ENCODE assay signal across 9 cellular contexts in genomic region chr17:16415031-16415924, GRCh38. TPM values are rescaled to one million over a fixed set of nuclear protein-coding genes. Genes with fewer than 3 reads are reported as not detected.
A peak's percentile ranks its signal among the peaks of the same experiment; 100 is the strongest.
DNase-seq lines count a peak whose midpoint lies in the region; ATAC-seq and TF ChIP-seq lines count a peak whose summit lies in the region.
"Had no signal": no experiment of that assay in that cellular context is flagged by ENCODE, and none has a peak within 500 bp of the region (broad histone marks: within the 10 kb centered on the region; RNA-seq: fewer than 3 reads in every experiment).

Gene TRPV2 (plus strand): TSS chr17:16415571. CDS start chr17:16417669, 2,098 bp downstream.

- peak within 1 kb of the TSS; percentile 41; the same call in 1 of the 2 replicates for H3K9ac ChIP-seq in ES-I3 (ENCODE audit: low read depth, low read length)

- H3K4me1 Mint-ChIP-seq in stimulated activated memory B cell treated with anti-CD40 and anti-IgM and Interleukin-4, amounts not matched to agents 10 μg/mL and 1 μg/mL and 100 μg/mL, for 72 hours: peaks cover 55% of the 10 kb centered on the region

- POLR2A ChIA-PET in HEK293 (lab: Yijun Ruan, JAX): interaction anchor here (0.5 to 1.7 kb wide), 3 partner anchors 23 to 34 kb away, joined by 4 read pairs; partner anchors contain the start of gene UBB

- H3K27ac Mint-ChIP-seq in stimulated activated memory B cell treated with anti-CD40 and anti-IgM and Interleukin-4, amounts not matched to agents 10 μg/mL and 1 μg/mL and 100 μg/mL, for 72 hours: peak within 1 kb of the TSS; percentile 95

- no peak; the same call in 1 of the 2 replicates for TF ChIP-seq CTCF in HEK293 (tag by site-specific recombination; IDR thresholded peaks at IDR 0.05)
- TF ChIP-seq CTCF in astrocyte of the spinal cord (IDR thresholded peaks at IDR 0.05; ENCODE audit: low read depth, low read length): no peak

- no peaks in the 10 kb centered on the region for H3K27me3 Mint-ChIP-seq in stimulated activated memory B cell treated with anti-CD40 and anti-IgM and Interleukin-4, amounts not matched to agents 10 μg/mL and 1 μg/mL and 100 μg/mL, for 72 hours

- H3K4me3 Mint-ChIP-seq in stimulated activated memory B cell treated with anti-CD40 and anti-IgM and Interleukin-4, amounts not matched to agents 10 μg/mL and 1 μg/mL and 100 μg/mL, for 72 hours: peak within 1 kb of the TSS; percentile 95

- H3K27ac ChIP-seq in HEK293 (ENCODE audit: extremely low read depth, low read depth, low read length): no peak within 1 kb of the TSS
- H3K27ac ChIP-seq: VCaP had no signal

- DNase-seq in RPMI7951 (ENCODE audit: low read depth) (peak; percentile 31), astrocyte of the spinal cord (ENCODE audit: low read depth, low spot score) (no peak), left lobe of liver (ENCODE audit: low spot score) (peak; percentile 61), NCI-H510A (lab: John Stamatoyannopoulos, UW) (no peak)

- no peaks in the 10 kb centered on the region for H3K9me3 Mint-ChIP-seq in stimulated activated memory B cell treated with anti-CD40 and anti-IgM and Interleukin-4, amounts not matched to agents 10 μg/mL and 1 μg/mL and 100 μg/mL, for 72 hours

- CTCF ChIA-PET in HEK293 (lab: Yijun Ruan, JAX): interaction anchor here (0.5 to 2.0 kb wide), 16 partner anchors 11 to 1182 kb away, joined by 3 to 13 read pairs (median 4); no protein-coding TSS in a partner anchor

- H3K9me3 ChIP-seq in ES-I3 (ENCODE audit: control insufficient read depth, insufficient read depth, low read length) (no peaks in the 10 kb centered on the region), HEK293 (ENCODE audit: control insufficient read depth, insufficient read depth, low read depth, low read length) (no peaks in the 10 kb centered on the region)

- in situ Hi-C loops in astrocyte of the spinal cord (cut with HindIII; ENCODE audit: low sequenced_read_pairs): no loop called here

- no peaks in the 10 kb centered on the region for H3K36me3 ChIP-seq in ES-I3 (ENCODE audit: insufficient read depth, low read length)
- no peaks in the 10 kb centered on the region for H3K36me3 ChIP-seq in HEK293 (ENCODE audit: control insufficient read depth in 2 of 2, insufficient read depth in 1 of 2, low read length in 2 of 2)

- peaks cover 23% of the 10 kb centered on the region for H3K4me1 ChIP-seq in ES-I3 (ENCODE audit: insufficient read depth, low read length)
- H3K4me1 ChIP-seq in HEK293 (ENCODE audit: control insufficient read depth, insufficient read depth, low read length): peaks cover 11% of the 10 kb centered on the region; the same call in 1 of the 2 replicates

- ATAC-seq in left lobe of liver: peak; percentile 89
- ATAC-seq in stimulated activated memory B cell treated with anti-CD40 and anti-IgM and Interleukin-4, amounts not matched to agents 10 μg/mL and 1 μg/mL and 100 μg/mL, for 72 hours: peak; percentile 65
- ATAC-seq in GM18868 (IDR thresholded peaks at IDR 0.05; ENCODE audit: unreplicated experiment): no peak

- no peak within 1 kb of the TSS for H3K4me3 ChIP-seq in HEK293 (ENCODE audit: low read depth, low read length)
- peak within 1 kb of the TSS; percentile 49 for H3K4me3 ChIP-seq in astrocyte of the spinal cord (ENCODE audit: low read depth, low read length)

- peaks cover 27% of the 10 kb centered on the region for H3K36me3 Mint-ChIP-seq in stimulated activated memory B cell treated with anti-CD40 and anti-IgM and Interleukin-4, amounts not matched to agents 10 μg/mL and 1 μg/mL and 100 μg/mL, for 72 hours

TF ChIP-seq in HEK293, 187 proteins besides CTCF, POLR2A, EP300 and RAD21:
- no peak for TF ChIP-seq ZNF341 (tag by site-specific recombination; IDR thresholded peaks at IDR 0.05; ENCODE audit: low read depth)
- no peak for TF ChIP-seq ZNF623 (tag by site-specific recombination; IDR thresholded peaks at IDR 0.05)
- no peak for TF ChIP-seq ZNF791 (tag by site-specific recombination; IDR thresholded peaks at IDR 0.05)
- no peak for TF ChIP-seq AEBP2 (tag by site-specific recombination; IDR thresholded peaks at IDR 0.05; ENCODE audit: borderline replicate concordance)
- peak; percentile 26; the same call in 1 of the 2 replicates for TF ChIP-seq ZNF654 (tag by site-specific recombination; IDR thresholded peaks at IDR 0.05; ENCODE audit: low read depth)
TF ChIP-seq in HEK293: peak in this region for 1.

RNA-seq across cellular contexts. Expression of gene TRPV2, which starts in this region (rescaled TPM):
- 123 and 130 TPM in 2 replicates for total RNA-seq in RPMI7951 (2014; rRNA removed; shearing (Covaris generic))
- 3.1 TPM for total RNA-seq in left lobe of liver

Comparison
In these comparisons a context has a peak if more than half of its experiments do, and no peak if none do; other contexts are left out.
1. RNA of gene TRPV2 (total RNA-seq): 123 to 130 TPM in RPMI7951; 3.1 TPM in left lobe of liver (single experiment); every median in the first group is over 10 times any median in the second.
2. DNase-seq: peak in RPMI7951 (single experiment) and left lobe of liver (single experiment); none in astrocyte of the spinal cord (single experiment) and NCI-H510A (single experiment).